In the genomic region with DNA sequence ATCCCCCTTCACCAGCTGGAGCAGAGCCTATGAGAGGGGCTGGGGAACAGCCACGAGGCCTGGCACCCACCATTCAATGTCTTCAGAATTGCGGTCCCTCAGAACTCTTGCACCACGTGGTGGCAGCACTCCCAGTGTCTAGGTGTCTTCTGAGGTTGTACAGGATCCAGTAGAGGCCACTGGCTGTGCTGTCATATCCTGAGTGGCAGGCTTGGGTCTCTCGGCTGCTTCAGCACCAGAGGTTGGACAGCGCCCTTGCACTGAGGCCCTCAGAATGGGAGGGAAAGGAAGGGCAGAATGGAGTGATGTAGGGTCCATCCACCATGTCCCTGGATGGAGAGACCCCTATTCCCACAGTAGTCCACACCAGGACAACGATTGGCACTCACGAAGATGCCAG, we compare ENCODE assay signal across 2 cellular contexts.
TF ChIP-seq lines count a peak whose summit lies in the region.

No MANE protein-coding gene starts in this region.

TF ChIP-seq in SK-N-SH, 30 proteins besides CTCF, POLR2A, EP300 and RAD21 (continued from another document):
- TF ChIP-seq, protein P1, sequence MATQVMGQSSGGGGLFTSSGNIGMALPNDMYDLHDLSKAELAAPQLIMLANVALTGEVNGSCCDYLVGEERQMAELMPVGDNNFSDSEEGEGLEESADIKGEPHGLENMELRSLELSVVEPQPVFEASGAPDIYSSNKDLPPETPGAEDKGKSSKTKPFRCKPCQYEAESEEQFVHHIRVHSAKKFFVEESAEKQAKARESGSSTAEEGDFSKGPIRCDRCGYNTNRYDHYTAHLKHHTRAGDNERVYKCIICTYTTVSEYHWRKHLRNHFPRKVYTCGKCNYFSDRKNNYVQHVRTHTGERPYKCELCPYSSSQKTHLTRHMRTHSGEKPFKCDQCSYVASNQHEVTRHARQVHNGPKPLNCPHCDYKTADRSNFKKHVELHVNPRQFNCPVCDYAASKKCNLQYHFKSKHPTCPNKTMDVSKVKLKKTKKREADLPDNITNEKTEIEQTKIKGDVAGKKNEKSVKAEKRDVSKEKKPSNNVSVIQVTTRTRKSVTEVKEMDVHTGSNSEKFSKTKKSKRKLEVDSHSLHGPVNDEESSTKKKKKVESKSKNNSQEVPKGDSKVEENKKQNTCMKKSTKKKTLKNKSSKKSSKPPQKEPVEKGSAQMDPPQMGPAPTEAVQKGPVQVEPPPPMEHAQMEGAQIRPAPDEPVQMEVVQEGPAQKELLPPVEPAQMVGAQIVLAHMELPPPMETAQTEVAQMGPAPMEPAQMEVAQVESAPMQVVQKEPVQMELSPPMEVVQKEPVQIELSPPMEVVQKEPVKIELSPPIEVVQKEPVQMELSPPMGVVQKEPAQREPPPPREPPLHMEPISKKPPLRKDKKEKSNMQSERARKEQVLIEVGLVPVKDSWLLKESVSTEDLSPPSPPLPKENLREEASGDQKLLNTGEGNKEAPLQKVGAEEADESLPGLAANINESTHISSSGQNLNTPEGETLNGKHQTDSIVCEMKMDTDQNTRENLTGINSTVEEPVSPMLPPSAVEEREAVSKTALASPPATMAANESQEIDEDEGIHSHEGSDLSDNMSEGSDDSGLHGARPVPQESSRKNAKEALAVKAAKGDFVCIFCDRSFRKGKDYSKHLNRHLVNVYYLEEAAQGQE (IDR thresholded peaks at IDR 0.05; ENCODE audit: low read depth, low read length), result peak; percentile 91
- TF ChIP-seq JUND (IDR thresholded peaks at IDR 0.05), result no peak

TF ChIP-seq in HEK293, 187 proteins besides CTCF, POLR2A, EP300 and RAD21 (continued from another document):
- TF ChIP-seq, protein P1 (tag by site-specific recombination; IDR thresholded peaks at IDR 0.05), result peak; percentile 91
- TF ChIP-seq, protein P2, sequence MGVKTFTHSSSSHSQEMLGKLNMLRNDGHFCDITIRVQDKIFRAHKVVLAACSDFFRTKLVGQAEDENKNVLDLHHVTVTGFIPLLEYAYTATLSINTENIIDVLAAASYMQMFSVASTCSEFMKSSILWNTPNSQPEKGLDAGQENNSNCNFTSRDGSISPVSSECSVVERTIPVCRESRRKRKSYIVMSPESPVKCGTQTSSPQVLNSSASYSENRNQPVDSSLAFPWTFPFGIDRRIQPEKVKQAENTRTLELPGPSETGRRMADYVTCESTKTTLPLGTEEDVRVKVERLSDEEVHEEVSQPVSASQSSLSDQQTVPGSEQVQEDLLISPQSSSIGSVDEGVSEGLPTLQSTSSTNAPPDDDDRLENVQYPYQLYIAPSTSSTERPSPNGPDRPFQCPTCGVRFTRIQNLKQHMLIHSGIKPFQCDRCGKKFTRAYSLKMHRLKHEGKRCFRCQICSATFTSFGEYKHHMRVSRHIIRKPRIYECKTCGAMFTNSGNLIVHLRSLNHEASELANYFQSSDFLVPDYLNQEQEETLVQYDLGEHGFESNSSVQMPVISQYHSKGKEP (tag by site-specific recombination; IDR thresholded peaks at IDR 0.05), result no peak
- TF ChIP-seq ZBTB20 (tag by site-specific recombination; IDR thresholded peaks at IDR 0.05), result no peak
